ENCODE assay signal across 8 cellular contexts in the genomic region with DNA sequence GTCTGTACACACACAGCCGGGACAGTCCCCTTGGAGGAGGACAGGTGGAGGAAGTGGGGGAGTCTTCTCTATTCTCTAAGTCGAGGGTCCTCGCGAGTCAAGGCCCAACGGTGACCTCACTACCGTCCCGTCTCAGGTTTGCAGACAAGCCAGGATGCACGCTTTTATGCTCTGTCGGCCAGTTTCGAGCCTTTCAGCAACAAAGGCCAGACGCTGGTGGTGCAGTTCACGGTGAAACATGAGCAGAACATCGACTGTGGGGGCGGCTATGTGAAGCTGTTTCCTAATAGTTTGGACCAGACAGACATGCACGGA. TPM values are rescaled to one million over a fixed set of nuclear protein-coding genes. Genes with fewer than 3 reads are reported as not detected.
A peak's percentile ranks its signal among the peaks of the same experiment; 100 is the strongest.
DNase-seq lines count a peak whose midpoint lies in the region; ATAC-seq and TF ChIP-seq lines count a peak whose summit lies in the region.

No MANE protein-coding gene starts in this region.

- H3K4me1 Mint-ChIP-seq in endothelial cell (ENCODE audit: unreplicated experiment) = peaks cover 36% of the 10 kb centered on the region
- peaks cover 39 to 74% (median 53%) of the 10 kb centered on the region in 7 donors for H3K4me1 Mint-ChIP-seq in naive thymus-derived CD4-positive, alpha-beta T cell

- H3K36me3 ChIP-seq in naive thymus-derived CD4-positive, alpha-beta T cell (ENCODE audit: control insufficient read depth in 2 of 3, insufficient read depth in 3 of 3, low read length in 3 of 3) = peaks cover 15 to 57% (median 33%) of the 10 kb centered on the region in 3 experiments

- TF ChIP-seq CTCF in GM20000 (IDR thresholded peaks at IDR 0.05; ENCODE audit: extremely low read depth, missing control alignments) (no peak), WI38 (IDR thresholded peaks at IDR 0.05; ENCODE audit: low read depth, low read length) (no peak), endothelial cell (IDR thresholded peaks at IDR 0.05; ENCODE audit: unreplicated experiment) (no peak)

- no peaks in the 10 kb centered on the region for H3K9me3 ChIP-seq in naive thymus-derived CD4-positive, alpha-beta T cell (ENCODE audit: control insufficient read depth in 2 of 3, low read length in 3 of 3)

- CTCF ChIA-PET in naive thymus-derived CD4-positive, alpha-beta T cell (lab: Charles Lee) = interaction anchor here (0.8 to 1.0 kb wide), 2 partner anchors 49 to 57 kb away, joined by 3 to 6 read pairs; a partner anchor contains a TSS

- POLR2A ChIA-PET in naive thymus-derived CD4-positive, alpha-beta T cell (lab: Charles Lee) = interaction anchor here (0.6 to 3.3 kb wide), 12 partner anchors 9 to 216 kb away, joined by 3 to 34 read pairs (median 4); a partner anchor contains a TSS

- peak overlapping the region; percentile 93 for H3K27ac Mint-ChIP-seq in endothelial cell (ENCODE audit: unreplicated experiment)
- H3K27ac Mint-ChIP-seq in naive thymus-derived CD4-positive, alpha-beta T cell = peak overlapping the region; percentile 93 to 98 (median 96)

- DNase-seq in GM20000 (ENCODE audit: low spot score) = peak; percentile 36
- no peak for DNase-seq in endothelial cell (ENCODE audit: low spot score)
- DNase-seq in naive thymus-derived CD4-positive, alpha-beta T cell = peak in 4 of 9 donors; percentile 11 to 33 (median 20)
- no peak for DNase-seq in NCI-H1092 (lab: John Stamatoyannopoulos, UW)
- DNase-seq in DMS79 (lab: John Stamatoyannopoulos, UW) = no peak

- intact Hi-C loops in naive thymus-derived CD4-positive, alpha-beta T cell (cut with micrococcal nuclease) = loop anchor here (2.0 to 10.0 kb wide), 5 partner anchors 18 to 1434 kb away; a partner anchor contains a TSS

- peak overlapping the region; percentile 94 for H3K27ac ChIP-seq in naive thymus-derived CD4-positive, alpha-beta T cell (ENCODE audit: low read depth, low read length)

- peak overlapping the region; percentile 100 for H3K4me3 Mint-ChIP-seq in endothelial cell (ENCODE audit: unreplicated experiment)
- peak overlapping the region; percentile 90 to 99 (median 98) for H3K4me3 Mint-ChIP-seq in naive thymus-derived CD4-positive, alpha-beta T cell

- H3K4me1 ChIP-seq in naive thymus-derived CD4-positive, alpha-beta T cell (ENCODE audit: control insufficient read depth in 2 of 2, insufficient read depth in 2 of 2, low read length in 2 of 2) = peaks cover 34 to 36% of the 10 kb centered on the region in 2 donors

- H3K27me3 Mint-ChIP-seq in endothelial cell (ENCODE audit: unreplicated experiment) = peaks cover 6% of the 10 kb centered on the region
- no peaks in the 10 kb centered on the region for H3K27me3 Mint-ChIP-seq in naive thymus-derived CD4-positive, alpha-beta T cell

- H3K9me3 Mint-ChIP-seq in endothelial cell (ENCODE audit: unreplicated experiment) = no peaks in the 10 kb centered on the region
- peaks cover 0 to 4% (median 0%) of the 10 kb centered on the region in 11 donors for H3K9me3 Mint-ChIP-seq in naive thymus-derived CD4-positive, alpha-beta T cell

- H3K4me3 ChIP-seq in WI38 (ENCODE audit: low read depth, low read length) = peak overlapping the region; percentile 99
- peak overlapping the region; percentile 90 for H3K4me3 ChIP-seq in naive thymus-derived CD4-positive, alpha-beta T cell (ENCODE audit: low read length)

- H3K36me3 Mint-ChIP-seq in endothelial cell (ENCODE audit: low read depth, unreplicated experiment) = peaks cover 38% of the 10 kb centered on the region
- peaks cover 7 to 43% (median 30%) of the 10 kb centered on the region in 5 donors for H3K36me3 Mint-ChIP-seq in naive thymus-derived CD4-positive, alpha-beta T cell

- no peaks in the 10 kb centered on the region for H3K27me3 ChIP-seq in naive thymus-derived CD4-positive, alpha-beta T cell (ENCODE audit: control insufficient read depth in 2 of 2, insufficient read depth in 2 of 2, low read length in 2 of 2)

- ATAC-seq in naive thymus-derived CD4-positive, alpha-beta T cell = no peak
- ATAC-seq in GM18868 (IDR thresholded peaks at IDR 0.05; ENCODE audit: unreplicated experiment) (no peak), GM19455 (IDR thresholded peaks at IDR 0.05; ENCODE audit: unreplicated experiment) (no peak)

RNA-seq across cellular contexts. Expression of a gene that starts 0.8 kb away (rescaled TPM):
- 963 TPM for total RNA-seq in endothelial cell (ENCODE audit: unreplicated experiment)
- 1,000 to 10,000 TPM in 1 of 5 experiments, 100 to 1,000 TPM in 4; 449 to 1,130 (median 502) TPM for total RNA-seq in naive thymus-derived CD4-positive, alpha-beta T cell
- polyA plus RNA-seq in naive thymus-derived CD4-positive, alpha-beta T cell = 100 to 1,000 TPM; 142 to 155 TPM

RNA-seq across cellular contexts. Expression of a gene that starts 5.7 kb away (rescaled TPM):
- 45.8 TPM for total RNA-seq in endothelial cell (ENCODE audit: unreplicated experiment)
- total RNA-seq in naive thymus-derived CD4-positive, alpha-beta T cell = 100 to 1,000 TPM in 1 of 5 experiments, 10 to 100 TPM in 4; 25.9 to 109 (median 52.6) TPM
- polyA plus RNA-seq in naive thymus-derived CD4-positive, alpha-beta T cell = 10 to 100 TPM; 58.0 to 88.3 TPM

RNA-seq across cellular contexts. Expression of a gene that starts 6.4 kb away (rescaled TPM):
- 44.7 TPM for total RNA-seq in endothelial cell (ENCODE audit: unreplicated experiment)
- 100 to 1,000 TPM in 2 of 5 experiments, 10 to 100 TPM in 3; 75.0 to 111 (median 96.4) TPM for total RNA-seq in naive thymus-derived CD4-positive, alpha-beta T cell
- polyA plus RNA-seq in naive thymus-derived CD4-positive, alpha-beta T cell = 10 to 100 TPM; 85.5 to 87.2 TPM

RNA-seq across cellular contexts. Expression of a gene that starts 17.8 kb away (rescaled TPM):
- total RNA-seq in endothelial cell (ENCODE audit: unreplicated experiment) = 20.8 TPM
- total RNA-seq in naive thymus-derived CD4-positive, alpha-beta T cell = 10 to 100 TPM in 4 of 5 experiments, 1 to 10 TPM in 1; 8.5 to 17.0 (median 13.8) TPM
- 10 to 100 TPM; 58.1 to 60.3 TPM for polyA plus RNA-seq in naive thymus-derived CD4-positive, alpha-beta T cell

RNA-seq across cellular contexts. Expression of a gene that starts 20.2 kb away (rescaled TPM):
- total RNA-seq in endothelial cell (ENCODE audit: unreplicated experiment) = not detected
- total RNA-seq in naive thymus-derived CD4-positive, alpha-beta T cell = 1 to 10 TPM in 3 of 5 experiments, under 1 TPM in 1, not detected in 1; 0.78 to 3.3 (median 2.3) TPM
- polyA plus RNA-seq in naive thymus-derived CD4-positive, alpha-beta T cell = 1 to 10 TPM in 1 of 2 donors, not detected in 1; 1.4 TPM
